ENCODE assay signal across 22 cellular contexts in the genomic region with DNA sequence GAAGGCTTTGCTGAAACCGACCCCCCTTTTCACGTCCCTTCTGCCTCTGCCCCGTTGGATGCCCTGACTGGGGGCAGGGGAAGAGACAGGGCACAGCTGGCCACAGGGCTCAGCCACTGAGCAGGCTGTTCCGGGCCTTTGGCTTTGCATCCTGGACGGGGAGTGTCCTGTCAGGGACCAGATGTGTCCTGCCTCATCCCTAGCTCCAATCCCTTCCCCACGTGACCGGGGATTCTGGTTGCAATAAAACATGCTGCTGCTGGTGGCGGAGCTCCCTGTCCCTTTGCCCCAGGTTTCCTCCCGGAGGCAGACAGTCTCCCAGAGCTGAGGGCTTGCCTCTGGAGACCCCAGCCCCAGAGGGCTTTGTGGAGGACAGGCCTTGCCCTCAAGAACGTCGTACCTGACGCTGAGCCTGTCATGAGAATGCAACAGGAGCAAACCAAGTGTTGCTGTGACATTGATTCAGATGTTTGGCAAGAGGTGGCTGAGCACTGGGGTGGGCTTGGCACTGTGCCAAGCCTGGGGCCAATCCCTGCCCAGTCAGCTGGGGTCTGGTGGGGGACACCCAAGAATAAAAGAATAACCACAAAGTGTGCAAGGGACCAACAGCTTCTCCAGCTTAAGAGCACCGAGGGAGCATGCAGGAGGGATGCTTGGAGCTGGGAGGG. TPM values are rescaled to one million over a fixed set of nuclear protein-coding genes. Genes with fewer than 3 reads are reported as not detected.
DNase-seq lines count a peak whose midpoint lies in the region; ATAC-seq, FAIRE-seq and TF ChIP-seq lines count a peak whose summit lies in the region.
"Had no signal": no experiment of that assay in that cellular context is flagged by ENCODE, and none has a peak within 500 bp of the region (broad histone marks: within the 10 kb centered on the region; RNA-seq: fewer than 3 reads in every experiment).

No MANE protein-coding gene starts in this region.

- H3K79me2 ChIP-seq in PC-9 (ENCODE audit: low read depth) = peaks cover 41% of the 10 kb centered on the region

- no peak for DNase-seq in GM12892 (ENCODE audit: insufficient read length)
- no peak for DNase-seq in RWPE1 (ENCODE audit: low spot score)
- DNase-seq in left kidney (ENCODE audit: low read depth, low spot score) = peak; percentile 83
- no peak for DNase-seq in PC-9
- no peak for DNase-seq in GM13977 (ENCODE audit: low spot score)
- DNase-seq: activated CD4-positive, alpha-beta T cell treated with anti-CD3 and anti-CD28 coated beads, Interleukin-2, amount 50 U/mL, for 1 hour; activated naive CD4-positive, alpha-beta T cell; amygdala; CD8-positive, alpha-beta memory T cell; DMS79 treated with DMSO at 0.1 percent for 48 hours; effector CD8-positive, alpha-beta T cell; glutamatergic neuron; NCI-H2029 treated with DMSO at 0.1 percent for 48 hours; NCI-H446 treated with DMSO at 0.1 percent for 48 hours; SHP77; stimulated activated CD4-positive, alpha-beta T cell treated with anti-CD3 and anti-CD28 coated beads, Interleukin-2, amount 100 ng/mL, for 24 hours had no signal

- CTCF ChIA-PET in RWPE1 (lab: Yijun Ruan, JAX) = interaction anchor here (0.6 kb wide), 1 partner anchor 8 kb away, joined by 4 read pairs; no protein-coding TSS in a partner anchor
- CTCF ChIA-PET in PC-9 (lab: Charles Lee) = no interaction called here

- H3K9me3 ChIP-seq in stomach smooth muscle (ENCODE audit: control insufficient read depth in 2 of 2, low read length in 2 of 2) = no peaks in the 10 kb centered on the region
- no peaks in the 10 kb centered on the region for H3K9me3 ChIP-seq in PC-9 (ENCODE audit: insufficient read depth, low read depth)

- H3F3A ChIP-seq in PC-9 (ENCODE audit: insufficient read depth, low read depth) = peaks cover 51% of the 10 kb centered on the region; the same call in 1 of the 2 replicates

- peak; percentile 14 for FAIRE-seq in GM12892 (lab: Jason Lieb, UNC)

- H3K9ac ChIP-seq in stomach smooth muscle (ENCODE audit: low read length in 2 of 2) = peak overlapping the region in 1 of 2 donors; percentile 21
- H3K9ac ChIP-seq: KMS-11 had no signal

- ATAC-seq in HG02588 (IDR thresholded peaks at IDR 0.05; ENCODE audit: unreplicated experiment) = no peak
- ATAC-seq: esophagus mucosa had no signal

- intact Hi-C loops in PC-9 (cut with micrococcal nuclease; ENCODE audit: unreplicated experiment) = no loop called here

- H3K27ac ChIP-seq in RWPE1 = peak overlapping the region; percentile 97
- H3K27ac ChIP-seq in stomach smooth muscle (ENCODE audit: low read length) = peak overlapping the region; percentile 18
- no peak overlapping the region for H3K27ac ChIP-seq in PC-9
- H3K27ac ChIP-seq: KMS-11 had no signal

- no peak overlapping the region for H3K4me2 ChIP-seq in PC-9
- H3K4me2 ChIP-seq: KMS-11 had no signal

- H2AFZ ChIP-seq in PC-9 = no peak overlapping the region

- H3K4me1 ChIP-seq in stomach smooth muscle (ENCODE audit: control insufficient read depth, insufficient read depth, low read length) (peaks cover 20% of the 10 kb centered on the region), PC-9 (replicated peaks; ENCODE audit: insufficient read depth) (peaks cover 12% of the 10 kb centered on the region)

- no peaks in the 10 kb centered on the region for H3K9me2 ChIP-seq in PC-9 (ENCODE audit: insufficient read depth)

- no TSS peak for BruUV-seq in PC-9 (replicated peaks; lab: Mats Ljungman, UMichigan)

- H4K20me1 ChIP-seq in PC-9 (ENCODE audit: insufficient read depth) = peaks cover 41% of the 10 kb centered on the region

- in situ Hi-C loops in GM13977 (cut with MboI; ENCODE audit: low pct_unique_long_range_greater_than_20kb, low sequenced_read_pairs, unreplicated experiment) = no loop called here

- H3K4me3 ChIP-seq in stomach smooth muscle (ENCODE audit: low read length in 2 of 2) (no peak overlapping the region), PC-9 (no peak overlapping the region)
- H3K4me3 ChIP-seq: lung had no signal

- POLR2A ChIA-PET in RWPE1 (lab: Yijun Ruan, JAX; ENCODE audit: low non-redundant PET) (no interaction called here), PC-9 (lab: Charles Lee; ENCODE audit: unreplicated experiment) (interaction anchor here (0.6 kb wide), 1 partner anchor 186 kb away, joined by 4 read pairs; no protein-coding TSS in a partner anchor)

- TF ChIP-seq CTCF in RWPE1 (conservative IDR thresholded peaks at IDR 0.05; ENCODE audit: low read depth) = no peak
- TF ChIP-seq CTCF in PC-9 (conservative IDR thresholded peaks at IDR 0.05) = no peak
- TF ChIP-seq CTCF in GM13977 (IDR thresholded peaks at IDR 0.05; ENCODE audit: extremely low read depth, insufficient read depth, missing control alignments) = no peak

- no peak for TF ChIP-seq POLR2A in GM12892 (IDR thresholded peaks at IDR 0.05; ENCODE audit: low read depth, low read length)

- H3K27me3 ChIP-seq in stomach smooth muscle (ENCODE audit: control insufficient read depth in 1 of 2, insufficient read depth in 2 of 2, low read length in 2 of 2) (no peaks in the 10 kb centered on the region), PC-9 (ENCODE audit: insufficient read depth, low read depth) (no peaks in the 10 kb centered on the region)

- H3K36me3 ChIP-seq in stomach smooth muscle (ENCODE audit: control insufficient read depth in 2 of 2, insufficient read depth in 2 of 2, low read length in 2 of 2) (peaks cover 15 to 18% of the 10 kb centered on the region in 2 donors), PC-9 (ENCODE audit: low read depth) (peaks cover 19% of the 10 kb centered on the region)

RNA-seq across cellular contexts. Expression of a gene that starts 7.3 kb away (rescaled TPM):
- polyA plus RNA-seq in GM12892 (2012; ENCODE audit: missing spikeins) = not detected
- total RNA-seq in PC-9 (2021) = 17.8 and 20.8 TPM in 2 replicates
- polyA plus RNA-seq: CD8-positive, alpha-beta memory T cell had no signal

RNA-seq across cellular contexts. Expression of a gene that starts 11.7 kb away (rescaled TPM):
- 30.6 TPM for polyA plus RNA-seq in GM12892 (2012; ENCODE audit: missing spikeins)
- 75.6 and 80.6 TPM in 2 replicates for total RNA-seq in PC-9 (2021)

RNA-seq across cellular contexts. Expression of a gene that starts 32.6 kb away (rescaled TPM):
- polyA plus RNA-seq in GM12892 (2012; ENCODE audit: missing spikeins) = 0.40 TPM
- total RNA-seq in PC-9 (2021) = 1.7 and 1.8 TPM in 2 replicates
- total RNA-seq: subcutaneous adipose tissue had no signal
